Comparison of ENCODE assay signal across 25 cellular contexts in the genomic region with DNA sequence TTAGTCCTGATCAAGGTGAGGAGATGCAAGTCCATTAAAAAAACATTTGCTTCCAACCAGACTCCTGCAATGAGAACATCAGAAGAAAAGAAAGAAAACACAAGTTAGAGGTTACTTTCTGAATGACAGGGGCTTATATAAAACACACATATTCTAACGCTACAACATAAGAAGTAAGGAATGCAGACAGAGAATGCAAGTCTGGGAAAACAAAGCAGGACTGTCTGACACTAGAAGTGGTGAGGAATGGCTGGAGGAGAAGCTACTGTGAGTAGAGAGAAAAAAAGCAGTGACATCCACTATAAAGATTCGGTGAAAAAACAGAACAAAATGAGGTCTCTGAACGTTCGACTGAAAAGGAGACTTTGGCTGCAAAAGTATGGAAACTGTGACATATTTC. TPM values are rescaled to one million over a fixed set of nuclear protein-coding genes. Genes with fewer than 3 reads are reported as not detected.
A peak's percentile ranks its signal among the peaks of the same experiment; 100 is the strongest.
DNase-seq lines count a peak whose midpoint lies in the region; ATAC-seq, FAIRE-seq and TF ChIP-seq lines count a peak whose summit lies in the region.
"Had no signal": no experiment of that assay in that cellular context is flagged by ENCODE, and none has a peak within 500 bp of the region (broad histone marks: within the 10 kb centered on the region; RNA-seq: fewer than 3 reads in every experiment).

No MANE protein-coding gene starts in this region.

- no peak for DNase-seq in activated T-cell treated with anti-CD3 and anti-CD28 coated beads, Interleukin-2, amount 50 U/mL, for 24 hours
- no peak for DNase-seq in activated T-cell treated with anti-CD3 and anti-CD28 coated beads, Interleukin-2, amount 50 U/mL, for 48 hours
- no peak for DNase-seq in endothelial cell (ENCODE audit: low spot score)
- no peak for DNase-seq in osteocyte (ENCODE audit: extremely low spot score, unreplicated experiment)
- no peak for DNase-seq in NCI-H1436 treated with DMSO at 0.1 percent for 48 hours (lab: John Stamatoyannopoulos, UW)
- no peak for DNase-seq in kidney
- no peak for DNase-seq in NCI-H446 (lab: John Stamatoyannopoulos, UW)
- DNase-seq: activated CD4-positive, CD25-positive, alpha-beta regulatory T cell treated with anti-CD3 and anti-CD28 coated beads, Interleukin-2, amount 50 U/mL, for 72 hours; activated effector memory CD4-positive, alpha-beta T cell treated with anti-CD3 and anti-CD28 coated beads, Interleukin-2, amount 50 U/mL, for 16 hours; anterior cingulate cortex; COR-L47; DMS79 treated with DMSO at 0.1 percent for 48 hours; effector memory CD8-positive, alpha-beta T cell; mammary epithelial cell; MV-4-11; NCI-H187; NCI-H774; nephron progenitor cell; OCI-M1; stimulated activated CD4-positive, alpha-beta T cell treated with anti-CD3 and anti-CD28 coated beads, Interleukin-15, amount 100 ng/mL, for 24 hours had no signal

- H3K36me3 ChIP-seq in kidney (ENCODE audit: control insufficient read depth in 1 of 2, insufficient read depth in 2 of 2, low read length in 2 of 2): peaks cover 47 to 59% of the 10 kb centered on the region in 2 donors

- no peaks in the 10 kb centered on the region for H3K9me3 ChIP-seq in kidney (ENCODE audit: control insufficient read depth in 1 of 2, low read length in 2 of 2)

- no peak overlapping the region for H3K27ac ChIP-seq in kidney (ENCODE audit: low read depth in 2 of 2, low read length in 2 of 2)
- H3K27ac ChIP-seq: KMS-11 had no signal

- no peaks in the 10 kb centered on the region for H3K9me3 Mint-ChIP-seq in activated T-cell treated with anti-CD3 and anti-CD28 coated beads, Interleukin-2, amount 50 U/mL, for 24 hours
- H3K9me3 Mint-ChIP-seq in activated T-helper 17 cell treated with anti-CD3 and anti-CD28 coated beads, Interleukin-2, amount 50 U/mL, for 72 hours: no peaks in the 10 kb centered on the region
- H3K9me3 Mint-ChIP-seq in endothelial cell (ENCODE audit: unreplicated experiment) (no peaks in the 10 kb centered on the region), osteocyte (ENCODE audit: unreplicated experiment) (no peaks in the 10 kb centered on the region)
- H3K9me3 Mint-ChIP-seq: effector memory CD8-positive, alpha-beta T cell; nephron progenitor cell had no signal

- no peak overlapping the region for H3K4me3 ChIP-seq in kidney (ENCODE audit: low read length in 2 of 2)

- no peaks in the 10 kb centered on the region for H3K4me1 ChIP-seq in kidney (ENCODE audit: control insufficient read depth in 1 of 2, insufficient read depth in 1 of 2, low read depth in 1 of 2, low read length in 2 of 2)

- intact Hi-C loops in kidney (cut with DNase I): no loop called here

- H3K27ac Mint-ChIP-seq in activated T-cell treated with anti-CD3 and anti-CD28 coated beads, Interleukin-2, amount 50 U/mL, for 24 hours: peak overlapping the region; percentile 81
- peak overlapping the region; percentile 5 for H3K27ac Mint-ChIP-seq in activated T-helper 17 cell treated with anti-CD3 and anti-CD28 coated beads, Interleukin-2, amount 50 U/mL, for 72 hours
- H3K27ac Mint-ChIP-seq in endothelial cell (ENCODE audit: unreplicated experiment) (peak overlapping the region; percentile 38), osteocyte (ENCODE audit: unreplicated experiment) (peak overlapping the region; percentile 10)
- H3K27ac Mint-ChIP-seq: nephron progenitor cell had no signal

- H3K4me1 Mint-ChIP-seq in activated T-cell treated with anti-CD3 and anti-CD28 coated beads, Interleukin-2, amount 50 U/mL, for 24 hours (ENCODE audit: low read depth): no peaks in the 10 kb centered on the region
- no peaks in the 10 kb centered on the region for H3K4me1 Mint-ChIP-seq in activated T-helper 17 cell treated with anti-CD3 and anti-CD28 coated beads, Interleukin-2, amount 50 U/mL, for 72 hours
- peaks cover 22% of the 10 kb centered on the region for H3K4me1 Mint-ChIP-seq in endothelial cell (ENCODE audit: unreplicated experiment)
- no peaks in the 10 kb centered on the region for H3K4me1 Mint-ChIP-seq in osteocyte (ENCODE audit: unreplicated experiment)
- H3K4me1 Mint-ChIP-seq: nephron progenitor cell had no signal

- H3K27me3 Mint-ChIP-seq in activated T-cell treated with anti-CD3 and anti-CD28 coated beads, Interleukin-2, amount 50 U/mL, for 24 hours: no peaks in the 10 kb centered on the region
- H3K27me3 Mint-ChIP-seq in activated T-helper 17 cell treated with anti-CD3 and anti-CD28 coated beads, Interleukin-2, amount 50 U/mL, for 72 hours: no peaks in the 10 kb centered on the region
- H3K27me3 Mint-ChIP-seq in endothelial cell (ENCODE audit: unreplicated experiment) (peaks cover 4% of the 10 kb centered on the region), osteocyte (ENCODE audit: unreplicated experiment) (no peaks in the 10 kb centered on the region)
- H3K27me3 Mint-ChIP-seq: effector memory CD8-positive, alpha-beta T cell had no signal

- H3K4me3 Mint-ChIP-seq in activated T-cell treated with anti-CD3 and anti-CD28 coated beads, Interleukin-2, amount 50 U/mL, for 24 hours: no peak overlapping the region
- H3K4me3 Mint-ChIP-seq in activated T-helper 17 cell treated with anti-CD3 and anti-CD28 coated beads, Interleukin-2, amount 50 U/mL, for 72 hours: no peak overlapping the region
- H3K4me3 Mint-ChIP-seq in endothelial cell (ENCODE audit: unreplicated experiment) (no peak overlapping the region), osteocyte (ENCODE audit: unreplicated experiment) (no peak overlapping the region)
- H3K4me3 Mint-ChIP-seq: effector memory CD8-positive, alpha-beta T cell; nephron progenitor cell had no signal

- FAIRE-seq in kidney (lab: Jason Lieb, UNC): no peak
- FAIRE-seq: A204.1, TTC549 had no signal

- TF ChIP-seq CTCF in endothelial cell (IDR thresholded peaks at IDR 0.05; ENCODE audit: unreplicated experiment) (no peak), osteocyte (IDR thresholded peaks at IDR 0.05) (no peak), kidney (IDR thresholded peaks at IDR 0.05; ENCODE audit: borderline replicate concordance, extremely low read depth, insufficient read depth) (no peak)

- no peak overlapping the region for H3K9ac ChIP-seq in kidney (ENCODE audit: low read length in 2 of 2)
- H3K9ac ChIP-seq: KMS-11 had no signal

- no peak for ATAC-seq in activated T-helper 17 cell treated with anti-CD3 and anti-CD28 coated beads, Interleukin-2, amount 50 U/mL, for 72 hours (replicated peaks)
- ATAC-seq: effector memory CD8-positive, alpha-beta T cell; sciatic nerve had no signal

- H3K36me3 Mint-ChIP-seq in activated T-cell treated with anti-CD3 and anti-CD28 coated beads, Interleukin-2, amount 50 U/mL, for 24 hours (ENCODE audit: low read depth): peaks cover 98% of the 10 kb centered on the region
- peaks cover 95% of the 10 kb centered on the region for H3K36me3 Mint-ChIP-seq in activated T-helper 17 cell treated with anti-CD3 and anti-CD28 coated beads, Interleukin-2, amount 50 U/mL, for 72 hours (ENCODE audit: low read depth)
- peaks cover 35% of the 10 kb centered on the region for H3K36me3 Mint-ChIP-seq in endothelial cell (ENCODE audit: low read depth, unreplicated experiment)
- H3K36me3 Mint-ChIP-seq in osteocyte (ENCODE audit: unreplicated experiment): peaks cover 35% of the 10 kb centered on the region

RNA-seq across cellular contexts. Expression of a gene that starts 12.3 kb away (rescaled TPM):
- 10 to 100 TPM; 12.1 to 12.8 TPM for total RNA-seq in activated T-helper 17 cell treated with anti-CD3 and anti-CD28 coated beads, Interleukin-2, amount 50 U/mL, for 72 hours
- total RNA-seq in endothelial cell (ENCODE audit: unreplicated experiment): 11.6 TPM
- total RNA-seq in osteocyte: 11.3 and 11.4 TPM in 2 replicates
- total RNA-seq in kidney: 11.1 TPM
- 16.2 TPM for polyA plus RNA-seq in kidney (ENCODE audit: insufficient read depth, low read depth, low replicate concordance)

RNA-seq across cellular contexts. Expression of a gene that starts 25.1 kb away (rescaled TPM):
- total RNA-seq in activated T-helper 17 cell treated with anti-CD3 and anti-CD28 coated beads, Interleukin-2, amount 50 U/mL, for 72 hours: 100 to 1,000 TPM in 1 of 2 donors, 10 to 100 TPM in 1; 98.1 to 114 TPM
- total RNA-seq in endothelial cell (ENCODE audit: unreplicated experiment): 79.5 TPM
- 80.0 and 82.7 TPM in 2 replicates for total RNA-seq in osteocyte
- total RNA-seq in kidney: 94.5 TPM
- polyA plus RNA-seq in kidney (ENCODE audit: insufficient read depth, low read depth, low replicate concordance): 28.4 TPM

RNA-seq across cellular contexts. Expression of a gene that starts 25.3 kb away (rescaled TPM):
- total RNA-seq in activated T-helper 17 cell treated with anti-CD3 and anti-CD28 coated beads, Interleukin-2, amount 50 U/mL, for 72 hours: 10 to 100 TPM; 36.9 to 45.5 TPM
- total RNA-seq in endothelial cell (ENCODE audit: unreplicated experiment) (47.2 TPM), osteocyte (35.7 and 40.5 TPM in 2 replicates), kidney (40.7 TPM)
- 77.1 TPM for polyA plus RNA-seq in kidney (ENCODE audit: insufficient read depth, low read depth, low replicate concordance)

RNA-seq across cellular contexts. Expression of a gene that starts 42.5 kb away (rescaled TPM):
- 10 to 100 TPM; 30.6 to 47.9 TPM for total RNA-seq in activated T-helper 17 cell treated with anti-CD3 and anti-CD28 coated beads, Interleukin-2, amount 50 U/mL, for 72 hours
- total RNA-seq in endothelial cell (ENCODE audit: unreplicated experiment) (18.8 TPM), osteocyte (49.4 and 51.3 TPM in 2 replicates), kidney (42.3 TPM)
- 62.3 TPM for polyA plus RNA-seq in kidney (ENCODE audit: insufficient read depth, low read depth, low replicate concordance)

RNA-seq across cellular contexts. Expression of a gene that starts 43.0 kb away (rescaled TPM):
- total RNA-seq in activated T-helper 17 cell treated with anti-CD3 and anti-CD28 coated beads, Interleukin-2, amount 50 U/mL, for 72 hours: 10 to 100 TPM; 46.5 to 62.3 TPM
- 21.6 TPM for total RNA-seq in endothelial cell (ENCODE audit: unreplicated experiment)
- 49.5 and 57.0 TPM in 2 replicates for total RNA-seq in osteocyte
- total RNA-seq in kidney: 36.8 TPM
- polyA plus RNA-seq in kidney (ENCODE audit: insufficient read depth, low read depth, low replicate concordance): 29.7 TPM

Comparison
In these comparisons a context has a peak if more than half of its experiments do, and no peak if none do; other contexts are left out.
1. H3K27ac Mint-ChIP-seq: peak in every context shown above with its lines; median percentile 81 in activated T-cell treated with anti-CD3 and anti-CD28 coated beads, Interleukin-2, amount 50 U/mL, for 24 hours; 38 in endothelial cell; 10 in osteocyte; 5 in activated T-helper 17 cell treated with anti-CD3 and anti-CD28 coated beads, Interleukin-2, amount 50 U/mL, for 72 hours.